In genomic region chr16:66315210-66315825, GRCh38 we compare ENCODE assay signal across 8 cellular contexts. TPM values are rescaled to one million over a fixed set of nuclear protein-coding genes. Genes with fewer than 3 reads are reported as not detected.
DNase-seq lines count a peak whose midpoint lies in the region; FAIRE-seq and TF ChIP-seq lines count a peak whose summit lies in the region.

No MANE protein-coding gene starts in this region.

- H3K9me2 ChIP-seq in Loucy (replicated peaks; ENCODE audit: low read depth, low read length) = no peaks in the 10 kb centered on the region

- TF ChIP-seq POLR2A in H54 (IDR thresholded peaks at IDR 0.05; ENCODE audit: low read depth, low read length) = no peak

- peak overlapping the region; percentile 95 for H2AFZ ChIP-seq in Loucy (ENCODE audit: low read length)

- no peak overlapping the region for H3K27ac Mint-ChIP-seq in activated naive CD4-positive, alpha-beta T cell treated with anti-CD3 and anti-CD28 coated beads for 36 hours
- no peak overlapping the region for H3K27ac Mint-ChIP-seq in glutamatergic neuron (ENCODE audit: unreplicated experiment)

- TF ChIP-seq CTCF in GM10248 (IDR thresholded peaks at IDR 0.05; ENCODE audit: control extremely low read depth, extremely low read depth, low read depth, missing control alignments) (peak; percentile 97), Loucy (conservative IDR thresholded peaks at IDR 0.05; ENCODE audit: low read length) (peak; percentile 98), glutamatergic neuron (IDR thresholded peaks at IDR 0.05; ENCODE audit: partially characterized antibody, unreplicated experiment) (peak; percentile 97)

- H3K9ac ChIP-seq in Loucy (ENCODE audit: low read depth, low read length, poor library complexity, severe bottlenecking) = no peak overlapping the region

- H3K4me1 ChIP-seq in Loucy (ENCODE audit: insufficient read depth, low read length, poor library complexity, severe bottlenecking) (no peaks in the 10 kb centered on the region), SJCRH30 (no peaks in the 10 kb centered on the region)

- POLR2A ChIA-PET in GM10248 (lab: Yijun Ruan, JAX) = no interaction called here

- CTCF ChIA-PET in GM10248 (lab: Yijun Ruan, JAX) = interaction anchor here (0.8 to 21.7 kb wide), 8 partner anchors 13 to 281 kb away, joined by 3 to 150 read pairs (median 4); no protein-coding TSS in a partner anchor
- CTCF ChIA-PET in activated naive CD4-positive, alpha-beta T cell treated with anti-CD3 and anti-CD28 coated beads for 36 hours (lab: Charles Lee) = interaction anchor here (0.6 to 2.2 kb wide), 6 partner anchors 12 to 57 kb away, joined by 3 to 13 read pairs (median 4); no protein-coding TSS in a partner anchor

- H3K9me3 Mint-ChIP-seq in activated naive CD4-positive, alpha-beta T cell treated with anti-CD3 and anti-CD28 coated beads for 36 hours = no peaks in the 10 kb centered on the region
- H3K9me3 Mint-ChIP-seq in glutamatergic neuron (ENCODE audit: unreplicated experiment) = no peaks in the 10 kb centered on the region

- no peak overlapping the region for H3K4me3 ChIP-seq in Loucy (ENCODE audit: low read length, poor library complexity, severe bottlenecking)
- H3K4me3 ChIP-seq in SJCRH30 = no peak overlapping the region

- intact Hi-C loops in activated naive CD4-positive, alpha-beta T cell treated with anti-CD3 and anti-CD28 coated beads for 36 hours (cut with micrococcal nuclease) = loop anchor here (1.0 kb wide), 1 partner anchor 41 kb away; no protein-coding TSS in a partner anchor
- intact Hi-C loops in posterior cingulate gyrus (cut with DNase I) = loop anchor here (2.0 kb wide), 1 partner anchor 41 kb away; no protein-coding TSS in a partner anchor

- H3K27me3 Mint-ChIP-seq in activated naive CD4-positive, alpha-beta T cell treated with anti-CD3 and anti-CD28 coated beads for 36 hours (ENCODE audit: low read depth) = no peaks in the 10 kb centered on the region
- H3K27me3 Mint-ChIP-seq in glutamatergic neuron (ENCODE audit: unreplicated experiment) = no peaks in the 10 kb centered on the region

- H3K36me3 ChIP-seq in Loucy (ENCODE audit: insufficient read depth, low read length) (no peaks in the 10 kb centered on the region), SJCRH30 (no peaks in the 10 kb centered on the region)

- H3F3A ChIP-seq in Loucy (ENCODE audit: low read depth) = no peaks in the 10 kb centered on the region

- H3K4me2 ChIP-seq in Loucy (ENCODE audit: low read depth, low read length, poor library complexity, severe bottlenecking) = no peak overlapping the region

- peak; percentile 65 for FAIRE-seq in H54 (lab: Jason Lieb, UNC)

- DNase-seq in GM10248 (ENCODE audit: extremely low spot score) = peak; percentile 82
- peak; percentile 89 for DNase-seq in H54 (ENCODE audit: insufficient read length, low spot score)
- peak; percentile 76 to 95 for DNase-seq in SJCRH30
- peak; percentile 68 for DNase-seq in activated naive CD4-positive, alpha-beta T cell treated with anti-CD3 and anti-CD28 coated beads for 36 hours
- peak; percentile 63 for DNase-seq in glutamatergic neuron
- peak; percentile 38 to 94 (median 66) for DNase-seq in posterior cingulate gyrus
- DNase-seq in cortex of kidney (lab: John Stamatoyannopoulos, UW) = no peak

- H3K27ac ChIP-seq in SJCRH30 = no peak overlapping the region

- H3K4me1 Mint-ChIP-seq in activated naive CD4-positive, alpha-beta T cell treated with anti-CD3 and anti-CD28 coated beads for 36 hours (ENCODE audit: low read depth) = no peaks in the 10 kb centered on the region
- no peaks in the 10 kb centered on the region for H3K4me1 Mint-ChIP-seq in glutamatergic neuron (ENCODE audit: low read depth, unreplicated experiment)

- H3K9me3 ChIP-seq in Loucy (ENCODE audit: insufficient read depth, low read depth, low read length) = no peaks in the 10 kb centered on the region
- no peaks in the 10 kb centered on the region for H3K9me3 ChIP-seq in SJCRH30 (replicated peaks)

- H3K4me3 Mint-ChIP-seq in activated naive CD4-positive, alpha-beta T cell treated with anti-CD3 and anti-CD28 coated beads for 36 hours = no peak overlapping the region
- no peak overlapping the region for H3K4me3 Mint-ChIP-seq in glutamatergic neuron (ENCODE audit: unreplicated experiment)

- no peaks in the 10 kb centered on the region for H3K36me3 Mint-ChIP-seq in activated naive CD4-positive, alpha-beta T cell treated with anti-CD3 and anti-CD28 coated beads for 36 hours (ENCODE audit: low read depth)
- no peaks in the 10 kb centered on the region for H3K36me3 Mint-ChIP-seq in glutamatergic neuron (ENCODE audit: unreplicated experiment)

- H3K27me3 ChIP-seq in Loucy (ENCODE audit: insufficient read depth, low read length, poor library complexity, severe bottlenecking) (no peaks in the 10 kb centered on the region), SJCRH30 (no peaks in the 10 kb centered on the region)

- H3K79me2 ChIP-seq in Loucy (ENCODE audit: insufficient read depth, low read length) = no peaks in the 10 kb centered on the region

- no peaks in the 10 kb centered on the region for H4K20me1 ChIP-seq in Loucy (ENCODE audit: insufficient read depth, low read length, poor library complexity, severe bottlenecking)

RNA-seq across cellular contexts. Expression of gene CDH5, which starts 51.2 kb away (rescaled TPM):
- 0.16 and 0.25 TPM in 2 replicates for total RNA-seq in SJCRH30 (2014; rRNA removed; shearing (Covaris generic))
- total RNA-seq in activated naive CD4-positive, alpha-beta T cell treated with anti-CD3 and anti-CD28 coated beads for 36 hours = not detected
- 9.6 TPM for total RNA-seq in glutamatergic neuron (ENCODE audit: unreplicated experiment)
